In the genomic region with DNA sequence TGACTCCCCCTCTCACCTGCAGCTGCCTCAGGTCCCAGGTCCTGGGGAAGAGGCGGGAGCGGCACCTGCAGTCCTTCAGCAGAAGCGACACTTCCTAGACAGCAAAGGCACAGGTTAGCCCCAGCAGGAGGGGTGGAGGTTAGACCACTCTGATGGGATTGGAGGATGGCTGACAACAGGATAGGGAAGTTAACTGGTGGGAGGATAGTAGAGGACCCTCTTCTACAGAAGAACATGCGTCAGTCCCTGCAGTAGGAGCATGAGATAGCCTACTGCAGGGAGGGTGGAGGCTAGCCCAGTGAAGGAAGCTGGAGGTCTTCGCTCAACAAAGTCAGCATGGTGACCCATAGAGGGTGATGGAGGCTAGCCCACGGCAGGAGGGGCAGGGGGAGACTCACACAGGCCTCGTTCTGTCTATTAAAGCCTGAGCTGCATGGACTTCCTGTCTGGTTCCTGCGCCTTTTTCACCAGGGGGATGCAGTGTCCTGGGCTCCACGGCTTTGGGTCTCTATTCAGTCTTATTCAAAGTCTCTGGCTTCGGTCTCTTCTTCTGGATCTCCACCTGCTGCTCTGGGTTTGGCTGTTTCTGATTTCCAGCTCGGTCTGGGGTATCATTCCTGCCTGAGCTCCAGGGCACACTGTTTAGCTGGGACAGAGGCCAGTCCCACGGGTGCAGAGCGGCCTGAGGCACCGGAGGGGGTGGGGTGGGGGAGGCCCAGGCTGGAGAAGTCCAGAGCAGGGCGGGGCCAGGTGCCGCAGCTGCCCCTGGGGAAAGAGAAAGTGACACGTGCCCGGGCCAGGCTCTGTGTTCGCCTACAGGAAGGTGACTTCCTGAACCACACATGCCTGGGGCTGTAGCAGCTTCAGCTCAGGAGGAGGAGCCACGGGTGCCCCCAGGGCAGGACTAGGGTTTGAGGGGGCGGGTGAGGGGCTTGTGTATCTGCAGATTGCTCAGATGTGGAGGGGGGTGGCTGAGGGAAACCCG, we compare ENCODE assay signal across 8 cellular contexts. TPM values are rescaled to one million over a fixed set of nuclear protein-coding genes. Genes with fewer than 3 reads are reported as not detected.
DNase-seq lines count a peak whose midpoint lies in the region; ATAC-seq lines count a peak whose summit lies in the region.

No MANE protein-coding gene starts in this region.

- H3K27me3 Mint-ChIP-seq in central memory CD8-positive, alpha-beta T cell, result no peaks in the 10 kb centered on the region

- H3K9me3 ChIP-seq in MG63, result no peaks in the 10 kb centered on the region

- H3K36me3 Mint-ChIP-seq in central memory CD8-positive, alpha-beta T cell (ENCODE audit: insufficient read depth), result peaks cover 2% of the 10 kb centered on the region

- H3K4me1 Mint-ChIP-seq in central memory CD8-positive, alpha-beta T cell, result peaks cover 28% of the 10 kb centered on the region

- H3K4me3 ChIP-seq in MG63, result no peak overlapping the region

- H3K27me3 ChIP-seq in MG63, result peaks cover 12% of the 10 kb centered on the region

- H3K27ac ChIP-seq in caudate nucleus (ENCODE audit: low read depth, low read length), result no peak overlapping the region

- H3K27ac Mint-ChIP-seq in central memory CD8-positive, alpha-beta T cell (ENCODE audit: low read depth), result peak overlapping the region; percentile 88

- DNase-seq in GF-D8 (lab: John Stamatoyannopoulos, UW), result peak; percentile 19
- DNase-seq in T-helper 1 cell, result peak in 4 of 5 donors; percentile 11 to 31 (median 24)
- DNase-seq in central memory CD8-positive, alpha-beta T cell (ENCODE audit: low spot score in 2 of 2), result no peak
- peak; percentile 50 to 54 for DNase-seq in stimulated activated CD4-positive, alpha-beta T cell treated with anti-CD3 and anti-CD28 coated beads, Interleukin-4, amount 100 ng/mL, for 4 hours
- DNase-seq in caudate nucleus (lab: John Stamatoyannopoulos, UW), result no peak
- no peak for DNase-seq in MG63

- H3K4me3 Mint-ChIP-seq in central memory CD8-positive, alpha-beta T cell, result peak overlapping the region; percentile 71

- no peaks in the 10 kb centered on the region for H3K9me3 Mint-ChIP-seq in central memory CD8-positive, alpha-beta T cell

- ATAC-seq in HG02610 (IDR thresholded peaks at IDR 0.05; ENCODE audit: unreplicated experiment) (peak; percentile 82), GM19328 (IDR thresholded peaks at IDR 0.05; ENCODE audit: unreplicated experiment) (no peak)
- no peak for ATAC-seq in central memory CD8-positive, alpha-beta T cell (replicated peaks; ENCODE audit: extremely low read depth, poor library complexity, severe bottlenecking)

- H3K36me3 ChIP-seq in MG63, result no peaks in the 10 kb centered on the region

RNA-seq across cellular contexts. Expression of a gene that starts 7.3 kb away (rescaled TPM):
- total RNA-seq in MG63 (2014; rRNA removed; shearing (Covaris generic); ENCODE audit: low replicate concordance), result not detected in 2 replicates

RNA-seq across cellular contexts. Expression of a gene that starts 11.2 kb away (rescaled TPM):
- not detected in 2 replicates for total RNA-seq in MG63 (2014; rRNA removed; shearing (Covaris generic); ENCODE audit: low replicate concordance)

RNA-seq across cellular contexts. Expression of a gene that starts 30.7 kb away (rescaled TPM):
- total RNA-seq in MG63 (2014; rRNA removed; shearing (Covaris generic); ENCODE audit: low replicate concordance), result not detected in 2 replicates

RNA-seq across cellular contexts. Expression of a gene that starts 33.4 kb away (rescaled TPM):
- not detected in 2 replicates for total RNA-seq in MG63 (2014; rRNA removed; shearing (Covaris generic); ENCODE audit: low replicate concordance)

RNA-seq across cellular contexts. Expression of a gene that starts 40.7 kb away (rescaled TPM):
- not detected in 2 replicates for total RNA-seq in MG63 (2014; rRNA removed; shearing (Covaris generic); ENCODE audit: low replicate concordance)

Comparison
In these comparisons a context has a peak if more than half of its experiments do, and no peak if none do; other contexts are left out.
1. DNase-seq: peak in GF-D8 (single experiment), T-helper 1 cell (4 of 5) and stimulated activated CD4-positive, alpha-beta T cell treated with anti-CD3 and anti-CD28 coated beads, Interleukin-4, amount 100 ng/mL, for 4 hours (2 of 2); none in central memory CD8-positive, alpha-beta T cell (0 of 2), caudate nucleus (0 of 61) and MG63 (single experiment).